Comparison of ENCODE assay signal across 8 cellular contexts in genomic region chr19:7628589-7629311, GRCh38. TPM values are rescaled to one million over a fixed set of nuclear protein-coding genes. Genes with fewer than 3 reads are reported as not detected.
A peak's percentile ranks its signal among the peaks of the same experiment; 100 is the strongest.
DNase-seq lines count a peak whose midpoint lies in the region; ATAC-seq and TF ChIP-seq lines count a peak whose summit lies in the region.

No MANE protein-coding gene starts in this region.

- no peaks in the 10 kb centered on the region for H3K9me2 ChIP-seq in GM23248 (ENCODE audit: insufficient read depth)

- peak overlapping the region; percentile 93 for H3K27ac Mint-ChIP-seq in activated CD4-positive, alpha-beta memory T cell treated with anti-CD3 and anti-CD28 coated beads for 36 hours

- H3K79me2 ChIP-seq in GM23248 (ENCODE audit: insufficient read depth) = peaks cover 70% of the 10 kb centered on the region

- peak overlapping the region; percentile 96 for H3K4me3 Mint-ChIP-seq in activated CD4-positive, alpha-beta memory T cell treated with anti-CD3 and anti-CD28 coated beads for 36 hours

- no peaks in the 10 kb centered on the region for H3K9me3 Mint-ChIP-seq in activated CD4-positive, alpha-beta memory T cell treated with anti-CD3 and anti-CD28 coated beads for 36 hours

- H3K9ac ChIP-seq in GM23248 (peak overlapping the region; percentile 100), skeletal muscle satellite cell (ENCODE audit: low read depth, low read length) (peak overlapping the region; percentile 98)

- H3K4me2 ChIP-seq in GM23248 (ENCODE audit: unreplicated experiment) = peak overlapping the region; percentile 89
- peak overlapping the region; percentile 98 for H3K4me2 ChIP-seq in skeletal muscle satellite cell (ENCODE audit: low read length)

- POLR2A ChIA-PET in activated CD4-positive, alpha-beta memory T cell treated with anti-CD3 and anti-CD28 coated beads for 36 hours (lab: Charles Lee) = interaction anchor here (1.0 to 1.4 kb wide), 5 partner anchors 9 to 315 kb away, joined by 3 to 10 read pairs (median 4); partner anchors contain the start of genes TIMM44 and TRAPPC5

- in situ Hi-C loops in GM23248 (cut with MboI) = no loop called here

- H4K20me1 ChIP-seq in GM23248 (ENCODE audit: insufficient read depth) = no peaks in the 10 kb centered on the region

- DNase-seq in GM23248 (peak; percentile 48), NCI-H774 (lab: John Stamatoyannopoulos, UW) (no peak), SHP77 treated with DMSO at 0.1 percent for 48 hours (lab: John Stamatoyannopoulos, UW) (no peak), MV-4-11 (lab: John Stamatoyannopoulos, UW) (no peak), NAMALWA (ENCODE audit: low spot score) (no peak)
- no peak for DNase-seq in activated CD4-positive, alpha-beta memory T cell treated with anti-CD3 and anti-CD28 coated beads for 36 hours

- H3K27ac ChIP-seq in GM23248 (peak overlapping the region; percentile 56), gastroesophageal sphincter (peak overlapping the region; percentile 17 to 88 (median 86))

- peaks cover 14% of the 10 kb centered on the region for H3K36me3 Mint-ChIP-seq in activated CD4-positive, alpha-beta memory T cell treated with anti-CD3 and anti-CD28 coated beads for 36 hours

- TF ChIP-seq POLR2A in gastroesophageal sphincter (IDR thresholded peaks at IDR 0.05) = no peak

- H3K4me1 ChIP-seq in GM23248 (ENCODE audit: insufficient read depth) (peaks cover 14% of the 10 kb centered on the region), gastroesophageal sphincter (peaks cover 0 to 50% (median 26%) of the 10 kb centered on the region in 3 donors), skeletal muscle satellite cell (ENCODE audit: control insufficient read depth, insufficient read depth, low read length) (peaks cover 14% of the 10 kb centered on the region)

- H3K9me3 ChIP-seq in GM23248 (ENCODE audit: low read depth) (no peaks in the 10 kb centered on the region), gastroesophageal sphincter (no peaks in the 10 kb centered on the region), skeletal muscle satellite cell (replicated peaks; ENCODE audit: low read length) (no peaks in the 10 kb centered on the region)

- H2AFZ ChIP-seq in GM23248 = peak overlapping the region; percentile 80

- no peaks in the 10 kb centered on the region for H3F3A ChIP-seq in GM23248 (ENCODE audit: insufficient read depth)

- 7% methylated on average over 15 of the region's 15 CpGs for WGBS in GM23248 (ENCODE audit: low coverage in 1 of 2, low lambda C conversion rate in 2 of 2, missing lambda C conversion rate in 2 of 2), 2 experiments
- 0 to 3% methylated on average over 8 to 12 of the region's 15 CpGs for WGBS in gastroesophageal sphincter (ENCODE audit: low coverage in 1 of 2), 2 donors

- intact Hi-C loops in activated CD4-positive, alpha-beta memory T cell treated with anti-CD3 and anti-CD28 coated beads for 36 hours (cut with micrococcal nuclease) = loop anchor here (1.0 kb wide), 1 partner anchor 9 kb away; the partner anchor contains the start of gene STXBP2

- TF ChIP-seq CTCF in gastroesophageal sphincter (IDR thresholded peaks at IDR 0.05) = no peak

- H3K36me3 ChIP-seq in GM23248 (ENCODE audit: low read depth) = no peaks in the 10 kb centered on the region
- peaks cover 0 to 54% of the 10 kb centered on the region in 2 donors for H3K36me3 ChIP-seq in gastroesophageal sphincter
- H3K36me3 ChIP-seq in skeletal muscle satellite cell (ENCODE audit: insufficient read depth, low read length) = peaks cover 16% of the 10 kb centered on the region

- no peaks in the 10 kb centered on the region for H3K27me3 Mint-ChIP-seq in activated CD4-positive, alpha-beta memory T cell treated with anti-CD3 and anti-CD28 coated beads for 36 hours

- TF ChIP-seq EP300 in gastroesophageal sphincter (IDR thresholded peaks at IDR 0.05) = no peak

- no peak for ATAC-seq in gastroesophageal sphincter

- CTCF ChIA-PET in activated CD4-positive, alpha-beta memory T cell treated with anti-CD3 and anti-CD28 coated beads for 36 hours (lab: Charles Lee) = interaction anchor here (0.6 to 2.7 kb wide), 3 partner anchors 52 to 820 kb away, joined by 3 to 17 read pairs (median 14); partner anchors contain the start of gene TRAPPC5

- H3K4me3 ChIP-seq in GM23248 (peak overlapping the region; percentile 96), gastroesophageal sphincter (peak overlapping the region; percentile 44 to 76), skeletal muscle satellite cell (ENCODE audit: low read length) (peak overlapping the region; percentile 92)

- no peaks in the 10 kb centered on the region for H3K27me3 ChIP-seq in GM23248 (replicated peaks; ENCODE audit: insufficient read depth)
- no peaks in the 10 kb centered on the region for H3K27me3 ChIP-seq in gastroesophageal sphincter
- H3K27me3 ChIP-seq in skeletal muscle satellite cell (ENCODE audit: control insufficient read depth, insufficient read depth, low read length) = no peaks in the 10 kb centered on the region

- peaks cover 33% of the 10 kb centered on the region for H3K4me1 Mint-ChIP-seq in activated CD4-positive, alpha-beta memory T cell treated with anti-CD3 and anti-CD28 coated beads for 36 hours (ENCODE audit: low read depth)

RNA-seq across cellular contexts. Expression of gene XAB2, which starts 0.6 kb away (rescaled TPM):
- 30.7 and 33.0 TPM in 2 replicates for total RNA-seq in GM23248 (2014; rRNA removed; shearing (Covaris generic))
- 12.2 and 12.5 TPM in 2 replicates for polyA plus RNA-seq in GM23248 (2016; fragmentation: Nextera tagmentation; extraction: Ambion mirVana)
- 10 to 100 TPM; 50.0 to 52.4 TPM for total RNA-seq in activated CD4-positive, alpha-beta memory T cell treated with anti-CD3 and anti-CD28 coated beads for 36 hours
- 10 to 100 TPM; 36.7 to 50.6 (median 42.5) TPM for total RNA-seq in gastroesophageal sphincter
- total RNA-seq in skeletal muscle satellite cell (2012; rRNA removed) = 28.6 and 36.9 TPM in 2 replicates

RNA-seq across cellular contexts. Expression of gene PET100, which starts 0.8 kb away (rescaled TPM):
- 7.6 and 13.5 TPM in 2 replicates for total RNA-seq in GM23248 (2014; rRNA removed; shearing (Covaris generic))
- polyA plus RNA-seq in GM23248 (2016; fragmentation: Nextera tagmentation; extraction: Ambion mirVana) = 189 and 199 TPM in 2 replicates
- total RNA-seq in activated CD4-positive, alpha-beta memory T cell treated with anti-CD3 and anti-CD28 coated beads for 36 hours = 100 to 1,000 TPM; 106 to 114 TPM
- total RNA-seq in gastroesophageal sphincter = 10 to 100 TPM; 12.0 to 26.8 (median 17.8) TPM
- total RNA-seq in skeletal muscle satellite cell (2012; rRNA removed) = 7.4 and 9.1 TPM in 2 replicates

RNA-seq across cellular contexts. Expression of gene PCP2, which starts 4.8 kb away (rescaled TPM):
- total RNA-seq in GM23248 (2014; rRNA removed; shearing (Covaris generic)) = not detected in 2 replicates
- polyA plus RNA-seq in GM23248 (2016; fragmentation: Nextera tagmentation; extraction: Ambion mirVana) = not detected in 2 replicates
- under 1 TPM; 0.41 to 0.62 TPM for total RNA-seq in activated CD4-positive, alpha-beta memory T cell treated with anti-CD3 and anti-CD28 coated beads for 36 hours
- total RNA-seq in gastroesophageal sphincter = not detected
- not detected in 2 replicates for total RNA-seq in skeletal muscle satellite cell (2012; rRNA removed)

RNA-seq across cellular contexts. Expression of gene STXBP2, which starts 8.2 kb away (rescaled TPM):
- total RNA-seq in GM23248 (2014; rRNA removed; shearing (Covaris generic)) = 1.8 TPM in 1 of 2 replicates, not detected in the other
- 1.4 and 2.0 TPM in 2 replicates for polyA plus RNA-seq in GM23248 (2016; fragmentation: Nextera tagmentation; extraction: Ambion mirVana)
- total RNA-seq in activated CD4-positive, alpha-beta memory T cell treated with anti-CD3 and anti-CD28 coated beads for 36 hours = 100 to 1,000 TPM; 109 to 111 TPM
- 10 to 100 TPM in 3 of 4 donors, 1 to 10 TPM in 1; 4.4 to 16.9 (median 14.1) TPM for total RNA-seq in gastroesophageal sphincter
- 4.3 and 5.5 TPM in 2 replicates for total RNA-seq in skeletal muscle satellite cell (2012; rRNA removed)

RNA-seq across cellular contexts. Expression of gene CAMSAP3, which starts 33.1 kb away (rescaled TPM):
- total RNA-seq in GM23248 (2014; rRNA removed; shearing (Covaris generic)) = not detected in 2 replicates
- polyA plus RNA-seq in GM23248 (2016; fragmentation: Nextera tagmentation; extraction: Ambion mirVana) = not detected in 2 replicates
- under 1 TPM; 0.17 to 0.31 TPM for total RNA-seq in activated CD4-positive, alpha-beta memory T cell treated with anti-CD3 and anti-CD28 coated beads for 36 hours
- 1 to 10 TPM in 1 of 4 donors, under 1 TPM in 1, not detected in 2; 0.46 to 2.1 TPM for total RNA-seq in gastroesophageal sphincter
- not detected in 2 replicates for total RNA-seq in skeletal muscle satellite cell (2012; rRNA removed)
